Comparison of ENCODE assay signal across 12 cellular contexts in genomic region chr9:131272212-131272611, GRCh38. TPM values are rescaled to one million over a fixed set of nuclear protein-coding genes. Genes with fewer than 3 reads are reported as not detected.
DNase-seq lines count a peak whose midpoint lies in the region; ATAC-seq and TF ChIP-seq lines count a peak whose summit lies in the region.
"Had no signal": no experiment of that assay in that cellular context is flagged by ENCODE, and none has a peak within 500 bp of the region (broad histone marks: within the 10 kb centered on the region; RNA-seq: fewer than 3 reads in every experiment).

No MANE protein-coding gene starts in this region.

- intact Hi-C loops in CD14-positive monocyte (cut with micrococcal nuclease) (loop anchor here in 1 of 2 donors (10.0 kb wide), 2 partner anchors 463 to 1083 kb away; partner anchors contain the start of gene SETX), natural killer cell (cut with micrococcal nuclease) (loop anchor here (5.0 kb wide), 1 partner anchor 135 kb away; no protein-coding TSS in a partner anchor)

- no peak overlapping the region for H3K4me3 ChIP-seq in HEK293 (ENCODE audit: low read depth, low read length)
- H3K4me3 ChIP-seq: SJSA1 had no signal

- DNase-seq in CD14-positive monocyte (ENCODE audit: low spot score): no peak
- DNase-seq in natural killer cell: no peak
- no peak for DNase-seq in D341Med (ENCODE audit: low spot score)
- DNase-seq in kidney tubule cell (ENCODE audit: low spot score): no peak
- no peak for DNase-seq in MV-4-11 (lab: John Stamatoyannopoulos, UW)
- DNase-seq in NCI-H2196 treated with DMSO at 0.1 percent for 48 hours (lab: John Stamatoyannopoulos, UW; ENCODE audit: unreplicated experiment): no peak
- DNase-seq: COR-L47, glutamatergic neuron, NCI-H2171 had no signal

- WGBS in adipose tissue, 3 donors: 76 to 92% (median 80%) methylated on average over 3 of the region's 3 CpGs

- no peaks in the 10 kb centered on the region for H3K4me1 ChIP-seq in HEK293 (ENCODE audit: control insufficient read depth, insufficient read depth, low read length)

- no peaks in the 10 kb centered on the region for H3K9me3 ChIP-seq in HEK293 (ENCODE audit: control insufficient read depth, insufficient read depth, low read depth, low read length)
- H3K9me3 ChIP-seq: SJSA1 had no signal

- H3K4me3 Mint-ChIP-seq in CD14-positive monocyte (peak overlapping the region; percentile 73 to 99), natural killer cell (peak overlapping the region; percentile 99)

- CTCF ChIA-PET in HEK293 (lab: Yijun Ruan, JAX): interaction anchor here (0.5 kb wide), 1 partner anchor 24 kb away, joined by 3 read pairs; no protein-coding TSS in a partner anchor

- H3K4me1 Mint-ChIP-seq in CD14-positive monocyte: peaks cover 68% of the 10 kb centered on the region
- H3K4me1 Mint-ChIP-seq in natural killer cell: peaks cover 61 to 74% of the 10 kb centered on the region in 2 donors

- H3K36me3 ChIP-seq in HEK293 (ENCODE audit: control insufficient read depth in 2 of 2, insufficient read depth in 1 of 2, low read length in 2 of 2): no peaks in the 10 kb centered on the region
- H3K36me3 ChIP-seq: SJSA1 had no signal

- H3K36me3 Mint-ChIP-seq in CD14-positive monocyte (peaks cover 3 to 20% of the 10 kb centered on the region in 2 donors), natural killer cell (peaks cover 7% of the 10 kb centered on the region)

- TF ChIP-seq CTCF in CD14-positive monocyte (IDR thresholded peaks at IDR 0.05): no peak
- TF ChIP-seq CTCF in HEK293 (tag by site-specific recombination; IDR thresholded peaks at IDR 0.05): no peak
- no peak for TF ChIP-seq CTCF in natural killer cell (IDR thresholded peaks at IDR 0.05)

- no peak for ATAC-seq in natural killer cell

- POLR2A ChIA-PET in HEK293 (lab: Yijun Ruan, JAX): no interaction called here

- H3K27ac Mint-ChIP-seq in CD14-positive monocyte (peak overlapping the region; percentile 79 to 98 (median 94)), natural killer cell (peak overlapping the region; percentile 91 to 95)

- H3K27me3 Mint-ChIP-seq in CD14-positive monocyte (ENCODE audit: low read depth in 3 of 3) (peaks cover 0 to 2% (median 0%) of the 10 kb centered on the region in 3 donors), natural killer cell (ENCODE audit: low read depth in 2 of 2) (no peaks in the 10 kb centered on the region)

- H3K27ac ChIP-seq in HEK293 (ENCODE audit: extremely low read depth, low read depth, low read length): no peak overlapping the region
- H3K27ac ChIP-seq in adipose tissue (ENCODE audit: low read depth, low read length): peak overlapping the region; percentile 39
- H3K27ac ChIP-seq: SJSA1 had no signal

- H3K9me3 Mint-ChIP-seq in CD14-positive monocyte (peaks cover 0 to 2% (median 0%) of the 10 kb centered on the region in 7 donors), natural killer cell (no peaks in the 10 kb centered on the region)

TF ChIP-seq in HEK293, 187 proteins besides CTCF, POLR2A, EP300 and RAD21:
- peak; percentile 90 for TF ChIP-seq ZIC2 (tag by site-specific recombination; IDR thresholded peaks at IDR 0.05)
- TF ChIP-seq, protein P1, sequence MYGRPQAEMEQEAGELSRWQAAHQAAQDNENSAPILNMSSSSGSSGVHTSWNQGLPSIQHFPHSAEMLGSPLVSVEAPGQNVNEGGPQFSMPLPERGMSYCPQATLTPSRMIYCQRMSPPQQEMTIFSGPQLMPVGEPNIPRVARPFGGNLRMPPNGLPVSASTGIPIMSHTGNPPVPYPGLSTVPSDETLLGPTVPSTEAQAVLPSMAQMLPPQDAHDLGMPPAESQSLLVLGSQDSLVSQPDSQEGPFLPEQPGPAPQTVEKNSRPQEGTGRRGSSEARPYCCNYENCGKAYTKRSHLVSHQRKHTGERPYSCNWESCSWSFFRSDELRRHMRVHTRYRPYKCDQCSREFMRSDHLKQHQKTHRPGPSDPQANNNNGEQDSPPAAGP (tag by site-specific recombination; IDR thresholded peaks at IDR 0.05): no peak
TF ChIP-seq in HEK293: peak in this region for 1.

RNA-seq across cellular contexts. Expression of gene FAM78A, which starts 4.1 kb away (rescaled TPM):
- 1 to 10 TPM; 6.4 to 7.2 TPM for polyA plus RNA-seq in CD14-positive monocyte
- polyA plus RNA-seq in adipose tissue: 1 to 10 TPM in 2 of 3 donors, under 1 TPM in 1; 0.70 to 2.5 (median 1.7) TPM
- total RNA-seq in natural killer cell: 10 to 100 TPM; 57.6 to 91.7 (median 88.3) TPM

RNA-seq across cellular contexts. Expression of gene PLPP7, which starts 17.3 kb away (rescaled TPM):
- 1 to 10 TPM; 1.5 to 3.1 TPM for polyA plus RNA-seq in CD14-positive monocyte
- polyA plus RNA-seq in adipose tissue: 1 to 10 TPM; 1.5 to 5.6 (median 5.6) TPM
- total RNA-seq in natural killer cell: under 1 TPM; 0.28 to 0.59 (median 0.34) TPM
